20 cellular contexts compared by ENCODE assay signal in the genomic region with DNA sequence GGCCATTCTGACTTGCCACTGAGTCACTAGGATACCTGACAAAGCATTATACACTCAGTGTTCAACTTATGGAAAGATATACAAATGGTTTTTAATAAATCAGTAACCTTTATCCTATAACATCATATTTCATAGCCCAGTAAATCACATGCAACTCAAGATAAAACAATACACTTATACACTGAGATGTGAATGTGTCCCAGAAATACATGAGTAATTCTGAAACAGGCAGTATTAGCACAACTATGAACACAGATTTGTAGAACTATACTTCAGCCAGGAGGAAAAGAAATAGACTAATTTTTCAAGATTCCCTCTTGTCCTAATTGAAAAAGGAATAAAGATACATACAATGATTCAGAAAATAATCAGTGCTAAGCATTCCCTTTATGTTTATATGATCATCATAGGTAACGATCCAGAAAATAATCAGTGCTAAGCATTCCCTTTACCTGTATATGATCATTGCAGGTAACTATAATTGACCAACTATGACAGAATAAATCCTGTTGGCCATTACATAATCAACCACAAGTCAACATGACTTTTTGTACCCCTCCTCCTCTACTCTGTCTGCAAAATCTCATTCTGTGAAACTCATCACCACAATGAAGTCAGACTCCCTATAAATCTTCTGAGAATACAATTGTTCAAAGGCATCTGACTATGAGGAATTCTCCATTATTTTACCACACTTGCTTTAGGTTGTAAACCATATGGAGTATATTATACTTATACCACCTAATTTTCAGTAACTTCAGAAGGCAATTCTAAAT. TPM values are rescaled to one million over a fixed set of nuclear protein-coding genes. Genes with fewer than 3 reads are reported as not detected.
A peak's percentile ranks its signal among the peaks of the same experiment; 100 is the strongest.
DNase-seq lines count a peak whose midpoint lies in the region; ATAC-seq lines count a peak whose summit lies in the region.
"Had no signal": no experiment of that assay in that cellular context is flagged by ENCODE, and none has a peak within 500 bp of the region (broad histone marks: within the 10 kb centered on the region; RNA-seq: fewer than 3 reads in every experiment).

No MANE protein-coding gene starts in this region.

- ATAC-seq in HG02970 (IDR thresholded peaks at IDR 0.05; ENCODE audit: low FRiP score, unreplicated experiment) (no peak), left cardiac atrium (no peak)
- ATAC-seq: CD8-positive, alpha-beta T cell had no signal

- intact Hi-C loops in left cardiac atrium (cut with DNase I), result no loop called here

- H3K27ac ChIP-seq in epithelial cell of prostate, result no peak overlapping the region

- peak; percentile 2 for DNase-seq in A172 (ENCODE audit: low spot score)
- peak; percentile 22 for DNase-seq in LHCN-M2 (ENCODE audit: low read depth)
- peak; percentile 22 for DNase-seq in epithelial cell of prostate (ENCODE audit: low read depth, low spot score)
- peak; percentile 58 for DNase-seq in renal cortical epithelial cell (ENCODE audit: low read depth)
- no peak for DNase-seq in NCI-H2029 treated with DMSO at 0.1 percent for 48 hours (lab: John Stamatoyannopoulos, UW)
- no peak for DNase-seq in left cardiac atrium
- DNase-seq: 8988T; AML-193; C1 segment of cervical spinal cord; CD8-positive, alpha-beta T cell; DMS153; KG1; NCI-H1105; NCI-H2081; NCI-H2171; NCI-H524 treated with DMSO at 0.1 percent for 48 hours; NCI-H82; OCI-M1; Right ventricle myocardium superior had no signal

RNA-seq across cellular contexts. Expression of gene HACE1, which starts 30.3 kb away (rescaled TPM):
- 8.8 and 9.9 TPM in 2 replicates for total RNA-seq in A172 (2014; rRNA removed; shearing (Covaris generic))
- total RNA-seq in LHCN-M2 (2014; rRNA removed), result 13.7 and 13.8 TPM in 2 replicates
- polyA plus RNA-seq in LHCN-M2 (2012), result 3.0 TPM
- 12.2 and 20.9 TPM in 2 replicates for total RNA-seq in renal cortical epithelial cell
- total RNA-seq in left cardiac atrium, result 10 to 100 TPM in 1 of 2 donors, 1 to 10 TPM in 1; 8.3 to 10.8 TPM

Comparison
In these comparisons a context has a peak if more than half of its experiments do, and no peak if none do; other contexts are left out.
1. DNase-seq: peak in A172 (single experiment), LHCN-M2 (single experiment), epithelial cell of prostate (single experiment) and renal cortical epithelial cell (single experiment); none in NCI-H2029 treated with DMSO at 0.1 percent for 48 hours (single experiment) and left cardiac atrium (single experiment).